8 cellular contexts compared by ENCODE assay signal in genomic region chr5:131416729-131417128, GRCh38.
A peak's percentile ranks its signal among the peaks of the same experiment; 100 is the strongest.
DNase-seq lines count a peak whose midpoint lies in the region; ATAC-seq lines count a peak whose summit lies in the region.

No MANE protein-coding gene starts in this region.

- ATAC-seq in GM18498 (IDR thresholded peaks at IDR 0.05; ENCODE audit: unreplicated experiment) (peak; percentile 87), GM19455 (IDR thresholded peaks at IDR 0.05; ENCODE audit: unreplicated experiment) (peak; percentile 77), HG03060 (IDR thresholded peaks at IDR 0.05; ENCODE audit: low read depth, unreplicated experiment) (peak; percentile 75)
- peak; percentile 5 for ATAC-seq in activated CD8-positive, alpha-beta T cell treated with anti-CD3 and anti-CD28 coated beads, Interleukin-2, amount 10 ng/mL, durations not matched to agents 7 days and 5 days

- no peaks in the 10 kb centered on the region for H3K9me3 Mint-ChIP-seq in activated CD8-positive, alpha-beta T cell treated with anti-CD3 and anti-CD28 coated beads, Interleukin-2, amount 10 ng/mL, durations not matched to agents 7 days and 5 days (ENCODE audit: insufficient read depth)

- peaks cover 31% of the 10 kb centered on the region for H3K36me3 Mint-ChIP-seq in activated CD8-positive, alpha-beta T cell treated with anti-CD3 and anti-CD28 coated beads, Interleukin-2, amount 10 ng/mL, durations not matched to agents 7 days and 5 days (ENCODE audit: low read depth)

- POLR2A ChIA-PET in activated CD8-positive, alpha-beta T cell treated with anti-CD3 and anti-CD28 coated beads, Interleukin-2, amount 10 ng/mL, durations not matched to agents 7 days and 5 days (lab: Charles Lee): interaction anchor here (0.6 to 0.7 kb wide), 2 partner anchors 59 to 63 kb away, joined by 3 read pairs; no protein-coding TSS in a partner anchor

- H3K4me3 Mint-ChIP-seq in activated CD8-positive, alpha-beta T cell treated with anti-CD3 and anti-CD28 coated beads, Interleukin-2, amount 10 ng/mL, durations not matched to agents 7 days and 5 days: peak overlapping the region; percentile 62

- no peak for DNase-seq in activated CD8-positive, alpha-beta T cell treated with anti-CD3 and anti-CD28 coated beads, Interleukin-2, amount 10 ng/mL, durations not matched to agents 7 days and 5 days
- DNase-seq in COLO668 (lab: John Stamatoyannopoulos, UW; ENCODE audit: unreplicated experiment) (no peak), HCEC 1CT (no peak), mesenteric fat pad (ENCODE audit: low spot score) (no peak)
- DNase-seq in stimulated activated naive CD4-positive, alpha-beta T cell (lab: John Stamatoyannopoulos, UW): no peak

- peaks cover 41% of the 10 kb centered on the region for H3K4me1 Mint-ChIP-seq in activated CD8-positive, alpha-beta T cell treated with anti-CD3 and anti-CD28 coated beads, Interleukin-2, amount 10 ng/mL, durations not matched to agents 7 days and 5 days (ENCODE audit: low read depth)

- H3K27me3 Mint-ChIP-seq in activated CD8-positive, alpha-beta T cell treated with anti-CD3 and anti-CD28 coated beads, Interleukin-2, amount 10 ng/mL, durations not matched to agents 7 days and 5 days (ENCODE audit: low read depth): no peaks in the 10 kb centered on the region

- CTCF ChIA-PET in activated CD8-positive, alpha-beta T cell treated with anti-CD3 and anti-CD28 coated beads, Interleukin-2, amount 10 ng/mL, durations not matched to agents 7 days and 5 days (lab: Charles Lee): interaction anchor here (0.8 to 3.6 kb wide), 8 partner anchors 21 to 1019 kb away, joined by 3 to 23 read pairs (median 4); no protein-coding TSS in a partner anchor

- H3K27ac Mint-ChIP-seq in activated CD8-positive, alpha-beta T cell treated with anti-CD3 and anti-CD28 coated beads, Interleukin-2, amount 10 ng/mL, durations not matched to agents 7 days and 5 days: peak overlapping the region; percentile 57

Comparison
In these comparisons a context has a peak if more than half of its experiments do, and no peak if none do; other contexts are left out.
1. ATAC-seq: peak in every context shown above with its lines; median percentile 87 in GM18498; 77 in GM19455; 75 in HG03060; 5 in activated CD8-positive, alpha-beta T cell treated with anti-CD3 and anti-CD28 coated beads, Interleukin-2, amount 10 ng/mL, durations not matched to agents 7 days and 5 days.